Comparison of ENCODE assay signal across 1 cellular context in genomic region chr4:99403380-99404194, GRCh38.
TF ChIP-seq lines count a peak whose summit lies in the region.

No MANE protein-coding gene starts in this region.

TF ChIP-seq in HepG2, 621 proteins besides CTCF, POLR2A, EP300 and RAD21 (continued from another document and continues in another):
- TF ChIP-seq, protein P1, sequence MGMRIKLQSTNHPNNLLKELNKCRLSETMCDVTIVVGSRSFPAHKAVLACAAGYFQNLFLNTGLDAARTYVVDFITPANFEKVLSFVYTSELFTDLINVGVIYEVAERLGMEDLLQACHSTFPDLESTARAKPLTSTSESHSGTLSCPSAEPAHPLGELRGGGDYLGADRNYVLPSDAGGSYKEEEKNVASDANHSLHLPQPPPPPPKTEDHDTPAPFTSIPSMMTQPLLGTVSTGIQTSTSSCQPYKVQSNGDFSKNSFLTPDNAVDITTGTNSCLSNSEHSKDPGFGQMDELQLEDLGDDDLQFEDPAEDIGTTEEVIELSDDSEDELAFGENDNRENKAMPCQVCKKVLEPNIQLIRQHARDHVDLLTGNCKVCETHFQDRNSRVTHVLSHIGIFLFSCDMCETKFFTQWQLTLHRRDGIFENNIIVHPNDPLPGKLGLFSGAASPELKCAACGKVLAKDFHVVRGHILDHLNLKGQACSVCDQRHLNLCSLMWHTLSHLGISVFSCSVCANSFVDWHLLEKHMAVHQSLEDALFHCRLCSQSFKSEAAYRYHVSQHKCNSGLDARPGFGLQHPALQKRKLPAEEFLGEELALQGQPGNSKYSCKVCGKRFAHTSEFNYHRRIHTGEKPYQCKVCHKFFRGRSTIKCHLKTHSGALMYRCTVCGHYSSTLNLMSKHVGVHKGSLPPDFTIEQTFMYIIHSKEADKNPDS (CRISPR knock-in tag; IDR thresholded peaks at IDR 0.05) = no peak
- TF ChIP-seq, protein P2, sequence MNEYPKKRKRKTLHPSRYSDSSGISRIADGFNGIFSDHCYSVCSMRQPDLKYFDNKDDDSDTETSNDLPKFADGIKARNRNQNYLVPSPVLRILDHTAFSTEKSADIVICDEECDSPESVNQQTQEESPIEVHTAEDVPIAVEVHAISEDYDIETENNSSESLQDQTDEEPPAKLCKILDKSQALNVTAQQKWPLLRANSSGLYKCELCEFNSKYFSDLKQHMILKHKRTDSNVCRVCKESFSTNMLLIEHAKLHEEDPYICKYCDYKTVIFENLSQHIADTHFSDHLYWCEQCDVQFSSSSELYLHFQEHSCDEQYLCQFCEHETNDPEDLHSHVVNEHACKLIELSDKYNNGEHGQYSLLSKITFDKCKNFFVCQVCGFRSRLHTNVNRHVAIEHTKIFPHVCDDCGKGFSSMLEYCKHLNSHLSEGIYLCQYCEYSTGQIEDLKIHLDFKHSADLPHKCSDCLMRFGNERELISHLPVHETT (CRISPR knock-in tag; conservative IDR thresholded peaks at IDR 0.05) = no peak
- TF ChIP-seq ZNF703 (CRISPR knock-in tag; IDR thresholded peaks at IDR 0.05; ENCODE audit: borderline replicate concordance) (no peak), HDAC2 (CRISPR knock-in tag; IDR thresholded peaks at IDR 0.05) (peak; percentile 66; the same call in 1 of the 2 replicates), ZNF816 (CRISPR knock-in tag; IDR thresholded peaks at IDR 0.05; ENCODE audit: borderline replicate concordance) (peak; percentile 49; the same call in 1 of the 2 replicates), MBD4 (IDR thresholded peaks at IDR 0.05; ENCODE audit: borderline replicate concordance, low read length) (peak; percentile 78; the same call in 1 of the 2 replicates), CREB3 (CRISPR knock-in tag; IDR thresholded peaks at IDR 0.05) (peak; percentile 48; the same call in 1 of the 2 replicates), KLF16 (CRISPR knock-in tag; IDR thresholded peaks at IDR 0.05) (peak in 1 of 2 experiments; percentile 73; a peak in 2 of 4 replicates), ZNF644 (CRISPR knock-in tag; IDR thresholded peaks at IDR 0.05; ENCODE audit: low read depth) (peak; percentile 78; the same call in 1 of the 2 replicates), ZNF749 (CRISPR knock-in tag; IDR thresholded peaks at IDR 0.05; ENCODE audit: borderline replicate concordance) (peak; percentile 35; the same call in 1 of the 2 replicates), YEATS2 (CRISPR knock-in tag; IDR thresholded peaks at IDR 0.05; ENCODE audit: borderline replicate concordance) (peak; percentile 40; the same call in 1 of the 2 replicates), ISL2 (CRISPR knock-in tag; IDR thresholded peaks at IDR 0.05) (peak; percentile 89), PAXIP1 (CRISPR knock-in tag; conservative IDR thresholded peaks at IDR 0.05) (peak; percentile 98), MED8 (CRISPR knock-in tag; IDR thresholded peaks at IDR 0.05; ENCODE audit: insufficient replicate concordance) (peak; percentile 63), GATAD2A (CRISPR knock-in tag; IDR thresholded peaks at IDR 0.05) (peak; percentile 94), HOMEZ (CRISPR knock-in tag; IDR thresholded peaks at IDR 0.05; ENCODE audit: low read depth) (peak; percentile 88; the same call in 1 of the 2 replicates), ARHGAP35 (CRISPR knock-in tag; IDR thresholded peaks at IDR 0.05; ENCODE audit: borderline replicate concordance) (no peak), ZNF24 (IDR thresholded peaks at IDR 0.05) (0 out of 2 replicates have a peak, but pooled peaks have one; percentile 26), DMAP1 (CRISPR knock-in tag; IDR thresholded peaks at IDR 0.05) (peak; percentile 48; the same call in 1 of the 2 replicates), HNF4G (IDR thresholded peaks at IDR 0.05; ENCODE audit: borderline replicate concordance, low read depth, low read length) (peak; percentile 34; the same call in 1 of the 2 replicates), HNF4G (CRISPR knock-in tag; IDR thresholded peaks at IDR 0.05; ENCODE audit: borderline replicate concordance, low read depth) (no peak), TOPORS (CRISPR knock-in tag; IDR thresholded peaks at IDR 0.05) (0 out of 2 replicates have a peak, but pooled peaks have one; percentile 3), PITX1 (CRISPR knock-in tag; IDR thresholded peaks at IDR 0.05) (0 out of 2 replicates have a peak, but pooled peaks have one; percentile 15), ZFP62 (CRISPR knock-in tag; IDR thresholded peaks at IDR 0.05) (no peak), ELF3 (CRISPR knock-in tag; IDR thresholded peaks at IDR 0.05) (peak; percentile 89), ZNF878 (CRISPR knock-in tag; IDR thresholded peaks at IDR 0.05) (0 out of 2 replicates have a peak, but pooled peaks have one; percentile 23), GATA4 (IDR thresholded peaks at IDR 0.05; ENCODE audit: borderline replicate concordance, low read depth) (peak; percentile 75; the same call in 1 of the 2 replicates)
- TF ChIP-seq, protein P3, sequence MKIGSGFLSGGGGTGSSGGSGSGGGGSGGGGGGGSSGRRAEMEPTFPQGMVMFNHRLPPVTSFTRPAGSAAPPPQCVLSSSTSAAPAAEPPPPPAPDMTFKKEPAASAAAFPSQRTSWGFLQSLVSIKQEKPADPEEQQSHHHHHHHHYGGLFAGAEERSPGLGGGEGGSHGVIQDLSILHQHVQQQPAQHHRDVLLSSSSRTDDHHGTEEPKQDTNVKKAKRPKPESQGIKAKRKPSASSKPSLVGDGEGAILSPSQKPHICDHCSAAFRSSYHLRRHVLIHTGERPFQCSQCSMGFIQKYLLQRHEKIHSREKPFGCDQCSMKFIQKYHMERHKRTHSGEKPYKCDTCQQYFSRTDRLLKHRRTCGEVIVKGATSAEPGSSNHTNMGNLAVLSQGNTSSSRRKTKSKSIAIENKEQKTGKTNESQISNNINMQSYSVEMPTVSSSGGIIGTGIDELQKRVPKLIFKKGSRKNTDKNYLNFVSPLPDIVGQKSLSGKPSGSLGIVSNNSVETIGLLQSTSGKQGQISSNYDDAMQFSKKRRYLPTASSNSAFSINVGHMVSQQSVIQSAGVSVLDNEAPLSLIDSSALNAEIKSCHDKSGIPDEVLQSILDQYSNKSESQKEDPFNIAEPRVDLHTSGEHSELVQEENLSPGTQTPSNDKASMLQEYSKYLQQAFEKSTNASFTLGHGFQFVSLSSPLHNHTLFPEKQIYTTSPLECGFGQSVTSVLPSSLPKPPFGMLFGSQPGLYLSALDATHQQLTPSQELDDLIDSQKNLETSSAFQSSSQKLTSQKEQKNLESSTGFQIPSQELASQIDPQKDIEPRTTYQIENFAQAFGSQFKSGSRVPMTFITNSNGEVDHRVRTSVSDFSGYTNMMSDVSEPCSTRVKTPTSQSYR (CRISPR knock-in tag; IDR thresholded peaks at IDR 0.05; ENCODE audit: borderline replicate concordance) = peak; percentile 25; the same call in 1 of the 2 replicates
- TF ChIP-seq, protein P4, sequence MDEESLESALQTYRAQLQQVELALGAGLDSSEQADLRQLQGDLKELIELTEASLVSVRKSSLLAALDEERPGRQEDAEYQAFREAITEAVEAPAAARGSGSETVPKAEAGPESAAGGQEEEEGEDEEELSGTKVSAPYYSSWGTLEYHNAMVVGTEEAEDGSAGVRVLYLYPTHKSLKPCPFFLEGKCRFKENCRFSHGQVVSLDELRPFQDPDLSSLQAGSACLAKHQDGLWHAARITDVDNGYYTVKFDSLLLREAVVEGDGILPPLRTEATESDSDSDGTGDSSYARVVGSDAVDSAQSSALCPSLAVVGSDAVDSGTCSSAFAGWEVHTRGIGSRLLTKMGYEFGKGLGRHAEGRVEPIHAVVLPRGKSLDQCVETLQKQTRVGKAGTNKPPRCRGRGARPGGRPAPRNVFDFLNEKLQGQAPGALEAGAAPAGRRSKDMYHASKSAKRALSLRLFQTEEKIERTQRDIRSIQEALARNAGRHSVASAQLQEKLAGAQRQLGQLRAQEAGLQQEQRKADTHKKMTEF (CRISPR knock-in tag; IDR thresholded peaks at IDR 0.05) = peak; percentile 84
- TF ChIP-seq, protein P5, sequence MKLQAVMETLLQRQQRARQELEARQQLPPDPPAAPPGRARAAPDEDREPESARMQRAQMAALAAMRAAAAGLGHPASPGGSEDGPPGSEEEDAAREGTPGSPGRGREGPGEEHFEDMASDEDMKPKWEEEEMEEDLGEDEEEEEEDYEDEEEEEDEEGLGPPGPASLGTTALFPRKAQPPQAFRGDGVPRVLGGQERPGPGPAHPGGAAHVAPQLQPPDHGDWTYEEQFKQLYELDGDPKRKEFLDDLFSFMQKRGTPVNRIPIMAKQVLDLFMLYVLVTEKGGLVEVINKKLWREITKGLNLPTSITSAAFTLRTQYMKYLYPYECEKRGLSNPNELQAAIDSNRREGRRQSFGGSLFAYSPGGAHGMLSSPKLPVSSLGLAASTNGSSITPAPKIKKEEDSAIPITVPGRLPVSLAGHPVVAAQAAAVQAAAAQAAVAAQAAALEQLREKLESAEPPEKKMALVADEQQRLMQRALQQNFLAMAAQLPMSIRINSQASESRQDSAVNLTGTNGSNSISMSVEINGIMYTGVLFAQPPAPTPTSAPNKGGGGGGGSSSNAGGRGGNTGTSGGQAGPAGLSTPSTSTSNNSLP (IDR thresholded peaks at IDR 0.05; ENCODE audit: low read depth, low read length) = peak; percentile 95
